In genomic region chr2:26075173-26075572, GRCh38 we compare ENCODE assay signal across 1 cellular context.
TF ChIP-seq lines count a peak whose summit lies in the region.

No MANE protein-coding gene starts in this region.

TF ChIP-seq in SK-N-SH, 30 proteins besides CTCF, POLR2A, EP300 and RAD21 (continued from another document):
- TF ChIP-seq ZBTB33 (IDR thresholded peaks at IDR 0.05; ENCODE audit: borderline replicate concordance, low read depth) (no peak), JUND (IDR thresholded peaks at IDR 0.05) (no peak), RFX5 (IDR thresholded peaks at IDR 0.05; ENCODE audit: low read length) (no peak), GABPA (IDR thresholded peaks at IDR 0.05; ENCODE audit: low read depth) (no peak), NRF1 (IDR thresholded peaks at IDR 0.05; ENCODE audit: low read depth, low read length) (no peak), YY1 (IDR thresholded peaks at IDR 0.05; ENCODE audit: low read depth) (no peak), CHD2 (IDR thresholded peaks at IDR 0.05; ENCODE audit: low read length, partially characterized antibody) (no peak), TEAD4 (IDR thresholded peaks at IDR 0.05; ENCODE audit: borderline replicate concordance, insufficient read depth) (no peak)
